10 cellular contexts compared by ENCODE assay signal in the genomic region with DNA sequence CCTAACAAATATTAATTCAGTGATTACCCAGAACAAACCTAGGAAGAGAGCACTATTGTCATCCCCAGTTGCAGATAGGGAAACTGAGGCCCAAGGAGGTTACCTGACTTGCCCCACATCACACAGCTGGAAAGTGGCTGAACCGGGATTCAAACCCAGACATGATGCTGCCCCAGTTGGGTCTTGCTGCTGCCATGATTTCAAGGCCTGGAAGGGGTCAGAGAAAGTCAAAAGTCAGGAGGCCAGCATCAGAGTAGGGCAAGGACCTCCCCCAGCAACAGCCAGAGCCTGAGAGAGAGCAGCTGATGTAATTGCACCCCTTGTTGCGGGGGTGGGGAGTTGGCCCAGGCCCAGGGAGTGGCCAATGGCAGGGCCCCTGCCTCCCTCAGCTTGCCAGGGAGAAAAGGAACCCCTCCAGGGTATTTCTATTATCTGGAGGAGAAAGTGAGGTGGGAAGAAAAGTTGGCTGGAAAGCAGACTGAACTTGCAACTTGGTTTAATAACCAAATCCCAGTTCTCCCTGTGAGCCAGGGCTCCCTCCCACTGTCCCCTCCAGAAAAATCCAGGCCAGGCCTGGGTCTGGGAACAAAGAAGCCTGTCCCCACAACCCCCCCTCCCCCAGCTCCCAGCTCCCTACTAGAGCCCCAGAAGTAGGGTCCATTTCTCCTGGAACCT.
DNase-seq lines count a peak whose midpoint lies in the region; ATAC-seq and TF ChIP-seq lines count a peak whose summit lies in the region.
"Had no signal": no experiment of that assay in that cellular context is flagged by ENCODE, and none has a peak within 500 bp of the region (broad histone marks: within the 10 kb centered on the region; RNA-seq: fewer than 3 reads in every experiment).

No MANE protein-coding gene starts in this region.

- no peak for TF ChIP-seq POLR2A in uterus (IDR thresholded peaks at IDR 0.05)

- H3K27ac ChIP-seq in HUES48 (ENCODE audit: low read depth, low read length), result peak overlapping the region; percentile 59
- H3K27ac ChIP-seq in uterus, result peak overlapping the region; percentile 90 to 91
- H3K27ac ChIP-seq: HL-60, VCaP had no signal

- ATAC-seq in GM19467 (IDR thresholded peaks at IDR 0.05; ENCODE audit: unreplicated experiment) (no peak), GM18870 (IDR thresholded peaks at IDR 0.05; ENCODE audit: unreplicated experiment) (no peak), GM21447 (IDR thresholded peaks at IDR 0.05; ENCODE audit: unreplicated experiment) (no peak)

- H3K9me3 ChIP-seq in HUES48 (ENCODE audit: control insufficient read depth, insufficient read depth, low read length), result no peaks in the 10 kb centered on the region
- H3K9me3 ChIP-seq in uterus, result no peaks in the 10 kb centered on the region
- H3K9me3 ChIP-seq: heart left ventricle had no signal

- H3K4me3 ChIP-seq in HUES48 (ENCODE audit: low read depth, low read length), result no peak overlapping the region
- H3K4me3 ChIP-seq in cardiac fibroblast (replicated peaks in 1 of 2; ENCODE audit: low read depth in 2 of 2, low read length in 2 of 2), result no peak overlapping the region
- H3K4me3 ChIP-seq in uterus, result no peak overlapping the region
- H3K4me3 ChIP-seq: heart left ventricle had no signal

- intact Hi-C loops in uterus (cut with DNase I; ENCODE audit: low total_unique reads), result no loop called here

- TF ChIP-seq CTCF in cardiac fibroblast (IDR thresholded peaks at IDR 0.05; ENCODE audit: low read depth, low read length), result no peak
- no peak for TF ChIP-seq CTCF in uterus (IDR thresholded peaks at IDR 0.05)

- H3K9ac ChIP-seq in HUES48 (ENCODE audit: low read depth, low read length), result no peak overlapping the region

- no peaks in the 10 kb centered on the region for H3K36me3 ChIP-seq in HUES48 (ENCODE audit: control insufficient read depth, insufficient read depth, low read length)
- H3K36me3 ChIP-seq in uterus, result no peaks in the 10 kb centered on the region
- H3K36me3 ChIP-seq: heart left ventricle had no signal

- DNase-seq in cardiac fibroblast (ENCODE audit: low read depth in 2 of 2) (peak; percentile 25 to 71), kidney tubule cell (ENCODE audit: low spot score) (peak; percentile 59), uterus (peak in 1 of 2 donors; percentile 64)

- H3K4me1 ChIP-seq in HUES48 (ENCODE audit: control insufficient read depth, insufficient read depth, low read length), result peaks cover 26% of the 10 kb centered on the region
- peaks cover 3 to 9% of the 10 kb centered on the region in 2 donors for H3K4me1 ChIP-seq in uterus

- H3K27me3 ChIP-seq in HUES48 (ENCODE audit: control insufficient read depth, insufficient read depth, low read length) (no peaks in the 10 kb centered on the region), uterus (no peaks in the 10 kb centered on the region)
- H3K27me3 ChIP-seq: heart left ventricle had no signal
